Comparison of ENCODE assay signal across 1 cellular context in the genomic region with DNA sequence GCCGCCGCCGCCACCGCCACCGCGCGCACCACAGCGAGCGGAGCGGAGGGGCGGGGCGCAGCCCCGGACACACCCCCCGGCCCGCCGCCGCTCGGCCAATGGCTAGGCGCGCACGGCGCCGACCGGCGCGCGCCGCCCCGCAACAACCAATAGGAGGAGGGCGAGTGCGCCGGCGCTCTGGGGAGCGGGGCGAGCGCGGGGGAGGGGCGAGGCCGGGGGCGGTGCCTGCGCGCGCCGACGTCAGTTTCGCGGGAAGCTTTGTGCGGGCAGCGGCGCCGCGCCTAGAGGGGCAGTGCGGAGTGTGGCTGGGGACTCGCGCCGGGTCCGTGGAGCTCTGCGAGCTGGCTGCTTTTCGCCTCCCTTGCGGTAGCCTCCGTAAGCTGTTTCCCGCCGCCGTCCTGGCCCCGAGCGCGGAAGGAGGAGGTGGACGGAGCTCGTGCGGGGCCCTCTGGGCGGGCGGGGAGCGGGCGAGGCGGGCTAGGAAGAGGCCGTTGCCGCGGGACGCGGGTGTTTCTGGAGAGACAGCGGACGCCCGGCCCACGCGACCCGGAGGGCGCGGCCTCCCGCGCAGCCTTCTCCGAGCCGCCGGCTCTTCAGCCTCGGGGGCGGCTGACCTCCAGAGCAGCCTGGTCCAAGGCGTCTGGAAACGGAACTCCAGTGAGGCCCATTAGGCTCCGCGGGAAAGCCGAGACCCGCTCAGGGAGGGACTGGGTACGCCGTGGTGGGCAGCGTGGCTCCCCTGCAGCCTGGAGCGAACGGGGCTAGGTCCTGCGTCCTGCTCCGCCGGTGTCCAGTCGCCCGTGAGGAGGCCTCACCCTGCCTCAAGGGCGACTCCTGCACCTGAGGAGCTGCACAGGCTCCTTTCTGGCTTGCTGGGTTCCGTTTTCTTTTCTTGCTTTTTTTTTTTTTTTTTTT.
TF ChIP-seq lines count a peak whose summit lies in the region.

A gene (minus strand): TSS at position 44 of the 915 bp plus-strand sequence. CDS start 249 bp downstream, outside the sequence.

TF ChIP-seq in K562, 482 proteins besides CTCF, POLR2A, EP300 and RAD21 (continued from another document and continues in another):
- TF ChIP-seq C11orf30 (IDR thresholded peaks at IDR 0.05; ENCODE audit: low read depth), result no peak
- TF ChIP-seq ZNF3 (CRISPR knock-in tag; IDR thresholded peaks at IDR 0.05), result no peak
- no peak for TF ChIP-seq HNRNPL (IDR thresholded peaks at IDR 0.05; ENCODE audit: low read depth, low read length)
- no peak for TF ChIP-seq NFIX (CRISPR knock-in tag; IDR thresholded peaks at IDR 0.05; ENCODE audit: low read depth)
- TF ChIP-seq, protein P1, sequence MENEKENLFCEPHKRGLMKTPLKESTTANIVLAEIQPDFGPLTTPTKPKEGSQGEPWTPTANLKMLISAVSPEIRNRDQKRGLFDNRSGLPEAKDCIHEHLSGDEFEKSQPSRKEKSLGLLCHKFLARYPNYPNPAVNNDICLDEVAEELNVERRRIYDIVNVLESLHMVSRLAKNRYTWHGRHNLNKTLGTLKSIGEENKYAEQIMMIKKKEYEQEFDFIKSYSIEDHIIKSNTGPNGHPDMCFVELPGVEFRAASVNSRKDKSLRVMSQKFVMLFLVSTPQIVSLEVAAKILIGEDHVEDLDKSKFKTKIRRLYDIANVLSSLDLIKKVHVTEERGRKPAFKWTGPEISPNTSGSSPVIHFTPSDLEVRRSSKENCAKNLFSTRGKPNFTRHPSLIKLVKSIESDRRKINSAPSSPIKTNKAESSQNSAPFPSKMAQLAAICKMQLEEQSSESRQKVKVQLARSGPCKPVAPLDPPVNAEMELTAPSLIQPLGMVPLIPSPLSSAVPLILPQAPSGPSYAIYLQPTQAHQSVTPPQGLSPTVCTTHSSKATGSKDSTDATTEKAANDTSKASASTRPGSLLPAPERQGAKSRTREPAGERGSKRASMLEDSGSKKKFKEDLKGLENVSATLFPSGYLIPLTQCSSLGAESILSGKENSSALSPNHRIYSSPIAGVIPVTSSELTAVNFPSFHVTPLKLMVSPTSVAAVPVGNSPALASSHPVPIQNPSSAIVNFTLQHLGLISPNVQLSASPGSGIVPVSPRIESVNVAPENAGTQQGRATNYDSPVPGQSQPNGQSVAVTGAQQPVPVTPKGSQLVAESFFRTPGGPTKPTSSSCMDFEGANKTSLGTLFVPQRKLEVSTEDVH (IDR thresholded peaks at IDR 0.05; ENCODE audit: low read depth, partially characterized antibody), result peak; percentile 100
- no peak for TF ChIP-seq SRF (CRISPR knock-in tag; IDR thresholded peaks at IDR 0.05)
- TF ChIP-seq ZFP30 (CRISPR knock-in tag; IDR thresholded peaks at IDR 0.05; ENCODE audit: borderline replicate concordance), result no peak
- TF ChIP-seq, protein P2, sequence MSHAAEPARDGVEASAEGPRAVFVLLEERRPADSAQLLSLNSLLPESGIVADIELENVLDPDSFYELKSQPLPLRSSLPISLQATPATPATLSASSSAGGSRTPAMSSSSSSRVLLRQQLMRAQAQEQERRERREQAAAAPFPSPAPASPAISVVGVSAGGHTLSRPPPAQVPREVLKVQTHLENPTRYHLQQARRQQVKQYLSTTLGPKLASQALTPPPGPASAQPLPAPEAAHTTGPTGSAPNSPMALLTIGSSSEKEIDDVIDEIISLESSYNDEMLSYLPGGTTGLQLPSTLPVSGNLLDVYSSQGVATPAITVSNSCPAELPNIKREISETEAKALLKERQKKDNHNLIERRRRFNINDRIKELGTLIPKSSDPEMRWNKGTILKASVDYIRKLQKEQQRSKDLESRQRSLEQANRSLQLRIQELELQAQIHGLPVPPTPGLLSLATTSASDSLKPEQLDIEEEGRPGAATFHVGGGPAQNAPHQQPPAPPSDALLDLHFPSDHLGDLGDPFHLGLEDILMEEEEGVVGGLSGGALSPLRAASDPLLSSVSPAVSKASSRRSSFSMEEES (CRISPR knock-in tag; IDR thresholded peaks at IDR 0.05), result no peak
- TF ChIP-seq, protein P3, sequence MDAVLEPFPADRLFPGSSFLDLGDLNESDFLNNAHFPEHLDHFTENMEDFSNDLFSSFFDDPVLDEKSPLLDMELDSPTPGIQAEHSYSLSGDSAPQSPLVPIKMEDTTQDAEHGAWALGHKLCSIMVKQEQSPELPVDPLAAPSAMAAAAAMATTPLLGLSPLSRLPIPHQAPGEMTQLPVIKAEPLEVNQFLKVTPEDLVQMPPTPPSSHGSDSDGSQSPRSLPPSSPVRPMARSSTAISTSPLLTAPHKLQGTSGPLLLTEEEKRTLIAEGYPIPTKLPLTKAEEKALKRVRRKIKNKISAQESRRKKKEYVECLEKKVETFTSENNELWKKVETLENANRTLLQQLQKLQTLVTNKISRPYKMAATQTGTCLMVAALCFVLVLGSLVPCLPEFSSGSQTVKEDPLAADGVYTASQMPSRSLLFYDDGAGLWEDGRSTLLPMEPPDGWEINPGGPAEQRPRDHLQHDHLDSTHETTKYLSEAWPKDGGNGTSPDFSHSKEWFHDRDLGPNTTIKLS (IDR thresholded peaks at IDR 0.05; ENCODE audit: borderline replicate concordance, low read depth), result no peak
- TF ChIP-seq NCOA1 (IDR thresholded peaks at IDR 0.05; ENCODE audit: low read depth), result no peak
- no peak; the same call in 1 of the 2 replicates for TF ChIP-seq ZBTB7A (IDR thresholded peaks at IDR 0.05; ENCODE audit: borderline replicate concordance, control insufficient read depth, low read depth, low read length)
- no peak for TF ChIP-seq KDM1A (IDR thresholded peaks at IDR 0.05)
- no peak for TF ChIP-seq COPS2 (conservative IDR thresholded peaks at IDR 0.05)
- no peak for TF ChIP-seq SMAD3 (CRISPR knock-in tag; conservative IDR thresholded peaks at IDR 0.05)
- TF ChIP-seq GTF2F1 (IDR thresholded peaks at IDR 0.05; ENCODE audit: low read depth, low read length), result no peak
- TF ChIP-seq SMARCB1 (IDR thresholded peaks at IDR 0.05; ENCODE audit: insufficient read length, low read depth), result no peak
- TF ChIP-seq, protein P4, sequence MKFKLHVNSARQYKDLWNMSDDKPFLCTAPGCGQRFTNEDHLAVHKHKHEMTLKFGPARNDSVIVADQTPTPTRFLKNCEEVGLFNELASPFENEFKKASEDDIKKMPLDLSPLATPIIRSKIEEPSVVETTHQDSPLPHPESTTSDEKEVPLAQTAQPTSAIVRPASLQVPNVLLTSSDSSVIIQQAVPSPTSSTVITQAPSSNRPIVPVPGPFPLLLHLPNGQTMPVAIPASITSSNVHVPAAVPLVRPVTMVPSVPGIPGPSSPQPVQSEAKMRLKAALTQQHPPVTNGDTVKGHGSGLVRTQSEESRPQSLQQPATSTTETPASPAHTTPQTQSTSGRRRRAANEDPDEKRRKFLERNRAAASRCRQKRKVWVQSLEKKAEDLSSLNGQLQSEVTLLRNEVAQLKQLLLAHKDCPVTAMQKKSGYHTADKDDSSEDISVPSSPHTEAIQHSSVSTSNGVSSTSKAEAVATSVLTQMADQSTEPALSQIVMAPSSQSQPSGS (CRISPR knock-in tag; IDR thresholded peaks at IDR 0.05), result peak; percentile 47; the same call in 1 of the 2 replicates
- no peak for TF ChIP-seq SP2 (IDR thresholded peaks at IDR 0.05; ENCODE audit: extremely low read depth, low read depth, low read length, poor library complexity, severe bottlenecking)
- TF ChIP-seq, protein P5, sequence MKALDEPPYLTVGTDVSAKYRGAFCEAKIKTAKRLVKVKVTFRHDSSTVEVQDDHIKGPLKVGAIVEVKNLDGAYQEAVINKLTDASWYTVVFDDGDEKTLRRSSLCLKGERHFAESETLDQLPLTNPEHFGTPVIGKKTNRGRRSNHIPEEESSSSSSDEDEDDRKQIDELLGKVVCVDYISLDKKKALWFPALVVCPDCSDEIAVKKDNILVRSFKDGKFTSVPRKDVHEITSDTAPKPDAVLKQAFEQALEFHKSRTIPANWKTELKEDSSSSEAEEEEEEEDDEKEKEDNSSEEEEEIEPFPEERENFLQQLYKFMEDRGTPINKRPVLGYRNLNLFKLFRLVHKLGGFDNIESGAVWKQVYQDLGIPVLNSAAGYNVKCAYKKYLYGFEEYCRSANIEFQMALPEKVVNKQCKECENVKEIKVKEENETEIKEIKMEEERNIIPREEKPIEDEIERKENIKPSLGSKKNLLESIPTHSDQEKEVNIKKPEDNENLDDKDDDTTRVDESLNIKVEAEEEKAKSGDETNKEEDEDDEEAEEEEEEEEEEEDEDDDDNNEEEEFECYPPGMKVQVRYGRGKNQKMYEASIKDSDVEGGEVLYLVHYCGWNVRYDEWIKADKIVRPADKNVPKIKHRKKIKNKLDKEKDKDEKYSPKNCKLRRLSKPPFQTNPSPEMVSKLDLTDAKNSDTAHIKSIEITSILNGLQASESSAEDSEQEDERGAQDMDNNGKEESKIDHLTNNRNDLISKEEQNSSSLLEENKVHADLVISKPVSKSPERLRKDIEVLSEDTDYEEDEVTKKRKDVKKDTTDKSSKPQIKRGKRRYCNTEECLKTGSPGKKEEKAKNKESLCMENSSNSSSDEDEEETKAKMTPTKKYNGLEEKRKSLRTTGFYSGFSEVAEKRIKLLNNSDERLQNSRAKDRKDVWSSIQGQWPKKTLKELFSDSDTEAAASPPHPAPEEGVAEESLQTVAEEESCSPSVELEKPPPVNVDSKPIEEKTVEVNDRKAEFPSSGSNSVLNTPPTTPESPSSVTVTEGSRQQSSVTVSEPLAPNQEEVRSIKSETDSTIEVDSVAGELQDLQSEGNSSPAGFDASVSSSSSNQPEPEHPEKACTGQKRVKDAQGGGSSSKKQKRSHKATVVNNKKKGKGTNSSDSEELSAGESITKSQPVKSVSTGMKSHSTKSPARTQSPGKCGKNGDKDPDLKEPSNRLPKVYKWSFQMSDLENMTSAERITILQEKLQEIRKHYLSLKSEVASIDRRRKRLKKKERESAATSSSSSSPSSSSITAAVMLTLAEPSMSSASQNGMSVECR (CRISPR knock-in tag; IDR thresholded peaks at IDR 0.05), result peak; percentile 75
- no peak for TF ChIP-seq HNRNPH1 (optimal IDR thresholded peaks at IDR 0.05; ENCODE audit: low read depth, low read length)
- TF ChIP-seq, protein P6, sequence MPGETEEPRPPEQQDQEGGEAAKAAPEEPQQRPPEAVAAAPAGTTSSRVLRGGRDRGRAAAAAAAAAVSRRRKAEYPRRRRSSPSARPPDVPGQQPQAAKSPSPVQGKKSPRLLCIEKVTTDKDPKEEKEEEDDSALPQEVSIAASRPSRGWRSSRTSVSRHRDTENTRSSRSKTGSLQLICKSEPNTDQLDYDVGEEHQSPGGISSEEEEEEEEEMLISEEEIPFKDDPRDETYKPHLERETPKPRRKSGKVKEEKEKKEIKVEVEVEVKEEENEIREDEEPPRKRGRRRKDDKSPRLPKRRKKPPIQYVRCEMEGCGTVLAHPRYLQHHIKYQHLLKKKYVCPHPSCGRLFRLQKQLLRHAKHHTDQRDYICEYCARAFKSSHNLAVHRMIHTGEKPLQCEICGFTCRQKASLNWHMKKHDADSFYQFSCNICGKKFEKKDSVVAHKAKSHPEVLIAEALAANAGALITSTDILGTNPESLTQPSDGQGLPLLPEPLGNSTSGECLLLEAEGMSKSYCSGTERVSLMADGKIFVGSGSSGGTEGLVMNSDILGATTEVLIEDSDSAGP (CRISPR knock-in tag; IDR thresholded peaks at IDR 0.05), result no peak
- no peak for TF ChIP-seq ZNF140 (CRISPR knock-in tag; IDR thresholded peaks at IDR 0.05)
- TF ChIP-seq, protein P7, sequence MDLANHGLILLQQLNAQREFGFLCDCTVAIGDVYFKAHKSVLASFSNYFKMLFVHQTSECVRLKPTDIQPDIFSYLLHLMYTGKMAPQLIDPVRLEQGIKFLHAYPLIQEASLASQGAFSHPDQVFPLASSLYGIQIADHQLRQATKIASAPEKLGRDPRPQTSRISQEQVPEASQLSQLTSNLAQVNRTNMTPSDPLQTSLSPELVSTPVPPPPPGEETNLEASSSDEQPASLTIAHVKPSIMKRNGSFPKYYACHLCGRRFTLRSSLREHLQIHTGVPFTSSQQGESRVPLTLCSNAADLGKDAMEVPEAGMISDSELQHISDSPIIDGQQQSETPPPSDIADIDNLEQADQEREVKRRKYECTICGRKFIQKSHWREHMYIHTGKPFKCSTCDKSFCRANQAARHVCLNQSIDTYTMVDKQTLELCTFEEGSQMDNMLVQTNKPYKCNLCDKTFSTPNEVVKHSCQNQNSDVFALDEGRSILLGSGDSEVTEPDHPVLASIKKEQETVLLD (IDR thresholded peaks at IDR 0.05), result no peak
- no peak for TF ChIP-seq TAL1 (IDR thresholded peaks at IDR 0.05)
- TF ChIP-seq, protein P8, sequence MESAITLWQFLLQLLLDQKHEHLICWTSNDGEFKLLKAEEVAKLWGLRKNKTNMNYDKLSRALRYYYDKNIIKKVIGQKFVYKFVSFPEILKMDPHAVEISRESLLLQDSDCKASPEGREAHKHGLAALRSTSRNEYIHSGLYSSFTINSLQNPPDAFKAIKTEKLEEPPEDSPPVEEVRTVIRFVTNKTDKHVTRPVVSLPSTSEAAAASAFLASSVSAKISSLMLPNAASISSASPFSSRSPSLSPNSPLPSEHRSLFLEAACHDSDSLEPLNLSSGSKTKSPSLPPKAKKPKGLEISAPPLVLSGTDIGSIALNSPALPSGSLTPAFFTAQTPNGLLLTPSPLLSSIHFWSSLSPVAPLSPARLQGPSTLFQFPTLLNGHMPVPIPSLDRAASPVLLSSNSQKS (CRISPR knock-in tag; IDR thresholded peaks at IDR 0.05), result no peak
- TF ChIP-seq TBL1XR1 (IDR thresholded peaks at IDR 0.05; ENCODE audit: low read length in 2 of 2), result no peak
- TF ChIP-seq TEAD4 (IDR thresholded peaks at IDR 0.05; ENCODE audit: low read length), result no peak
- TF ChIP-seq TEAD4 (CRISPR knock-in tag; IDR thresholded peaks at IDR 0.05; ENCODE audit: borderline replicate concordance), result no peak
- TF ChIP-seq, protein P9, sequence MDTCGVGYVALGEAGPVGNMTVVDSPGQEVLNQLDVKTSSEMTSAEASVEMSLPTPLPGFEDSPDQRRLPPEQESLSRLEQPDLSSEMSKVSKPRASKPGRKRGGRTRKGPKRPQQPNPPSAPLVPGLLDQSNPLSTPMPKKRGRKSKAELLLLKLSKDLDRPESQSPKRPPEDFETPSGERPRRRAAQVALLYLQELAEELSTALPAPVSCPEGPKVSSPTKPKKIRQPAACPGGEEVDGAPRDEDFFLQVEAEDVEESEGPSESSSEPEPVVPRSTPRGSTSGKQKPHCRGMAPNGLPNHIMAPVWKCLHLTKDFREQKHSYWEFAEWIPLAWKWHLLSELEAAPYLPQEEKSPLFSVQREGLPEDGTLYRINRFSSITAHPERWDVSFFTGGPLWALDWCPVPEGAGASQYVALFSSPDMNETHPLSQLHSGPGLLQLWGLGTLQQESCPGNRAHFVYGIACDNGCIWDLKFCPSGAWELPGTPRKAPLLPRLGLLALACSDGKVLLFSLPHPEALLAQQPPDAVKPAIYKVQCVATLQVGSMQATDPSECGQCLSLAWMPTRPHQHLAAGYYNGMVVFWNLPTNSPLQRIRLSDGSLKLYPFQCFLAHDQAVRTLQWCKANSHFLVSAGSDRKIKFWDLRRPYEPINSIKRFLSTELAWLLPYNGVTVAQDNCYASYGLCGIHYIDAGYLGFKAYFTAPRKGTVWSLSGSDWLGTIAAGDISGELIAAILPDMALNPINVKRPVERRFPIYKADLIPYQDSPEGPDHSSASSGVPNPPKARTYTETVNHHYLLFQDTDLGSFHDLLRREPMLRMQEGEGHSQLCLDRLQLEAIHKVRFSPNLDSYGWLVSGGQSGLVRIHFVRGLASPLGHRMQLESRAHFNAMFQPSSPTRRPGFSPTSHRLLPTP (IDR thresholded peaks at IDR 0.05; ENCODE audit: borderline replicate concordance, extremely low read depth, insufficient read length), result no peak
